In genomic region chr18:49814147-49814499, GRCh38 we compare ENCODE assay signal across 8 cellular contexts. TPM values are rescaled to one million over a fixed set of nuclear protein-coding genes. Genes with fewer than 3 reads are reported as not detected.
DNase-seq lines count a peak whose midpoint lies in the region; ATAC-seq, FAIRE-seq and TF ChIP-seq lines count a peak whose summit lies in the region.

No MANE protein-coding gene starts in this region.

- peaks cover 21% of the 10 kb centered on the region for H3K79me2 ChIP-seq in GM12878 (ENCODE audit: control insufficient read depth, insufficient read depth, low read length)

- no peak for FAIRE-seq in GM12878 (lab: Jason Lieb, UNC)

- TSS peak; percentile 100 for BruUV-seq in GM12878 (replicated peaks; lab: Mats Ljungman, UMichigan)

- ATAC-seq in GM19351 (IDR thresholded peaks at IDR 0.05; ENCODE audit: unreplicated experiment) (peak; percentile 28), HG03565 (IDR thresholded peaks at IDR 0.05; ENCODE audit: unreplicated experiment) (peak; percentile 12), GM12878 (peak; percentile 41)

- peak overlapping the region; percentile 96 for H2AFZ ChIP-seq in GM12878 (ENCODE audit: control insufficient read depth, low read depth, low read length)

- H3K36me3 ChIP-seq in GM12878 (ENCODE audit: control insufficient read depth in 2 of 2, insufficient read depth in 2 of 2, low read length in 1 of 2) = no peaks in the 10 kb centered on the region

- POLR2A ChIA-PET in GM12878 (lab: Charles Lee) = interaction anchor here (0.9 kb wide), 1 partner anchor 8 kb away, joined by 4 read pairs; no protein-coding TSS in a partner anchor

- SMC1A ChIA-PET in GM12878 (lab: Charles Lee; ENCODE audit: uncharacterized antibody, unreplicated experiment) = interaction anchor here (0.7 kb wide), 1 partner anchor 146 kb away, joined by 3 read pairs; no protein-coding TSS in a partner anchor

- intact Hi-C loops in GM12878 (cut with micrococcal nuclease; ENCODE audit: unreplicated experiment) = no loop called here

- no peaks in the 10 kb centered on the region for H4K20me1 ChIP-seq in GM12878 (ENCODE audit: control insufficient read depth, insufficient read depth)

- in situ Hi-C loops in GM12878 (cut with MboI) = no loop called here

- TF ChIP-seq RAD21 in GM12878 (IDR thresholded peaks at IDR 0.05; ENCODE audit: insufficient read depth, low read depth, low read length) = no peak

- H3K9ac ChIP-seq in GM12878 (ENCODE audit: control insufficient read depth, insufficient read depth, low read length) = peak overlapping the region; percentile 77

- TF ChIP-seq POLR2A in GM12878 (IDR thresholded peaks at IDR 0.05; ENCODE audit: low read depth, low read length) = no peak

- TF ChIP-seq EP300 in GM12878 (IDR thresholded peaks at IDR 0.05; ENCODE audit: borderline replicate concordance in 1 of 2, control insufficient read depth in 1 of 2, low read depth in 2 of 2, low read length in 2 of 2) = no peak

- peaks cover 3% of the 10 kb centered on the region; the same call in 2 of the 3 replicates for H3K9me3 ChIP-seq in GM12878 (replicated peaks; ENCODE audit: control insufficient read depth, insufficient read depth, low read length)

- RAD21 ChIA-PET in GM12878 (lab: Charles Lee; ENCODE audit: unreplicated experiment) = interaction anchor here (0.6 to 1.0 kb wide), 2 partner anchors 26 to 46 kb away, joined by 3 to 4 read pairs; no protein-coding TSS in a partner anchor

- under 1% methylated on average over 24 of the region's 24 CpGs for WGBS in GM12878 (ENCODE audit: insufficient coverage, insufficient replicate concordance, low lambda C conversion rate, missing lambda C conversion rate)

- H3K27me3 ChIP-seq in GM12878 (replicated peaks in 1 of 2; ENCODE audit: control insufficient read depth in 2 of 2, insufficient read depth in 2 of 2, low read length in 1 of 2) = no peaks in the 10 kb centered on the region

- peaks cover under 1% of the 10 kb centered on the region for H3K4me1 ChIP-seq in GM12878 (ENCODE audit: control insufficient read depth, insufficient read depth, low read length)

- CTCF ChIA-PET in GM12878 (lab: Yijun Ruan, JAX) = no interaction called here

- TF ChIP-seq CTCF in GM12878 (IDR thresholded peaks at IDR 0.05 in 2 of 3, conservative IDR thresholded peaks at IDR 0.05 in 1 of 3; ENCODE audit: control insufficient read depth in 2 of 3, extremely low read depth in 1 of 3, insufficient read depth in 1 of 3, low read depth in 3 of 3, low read length in 3 of 3) = no peak

- DNase-seq in CD1c-positive myeloid dendritic cell (ENCODE audit: extremely low spot score) = peak; percentile 54
- peak; percentile 52 for DNase-seq in SHP77 treated with DMSO at 0.1 percent for 48 hours (lab: John Stamatoyannopoulos, UW)
- no peak for DNase-seq in GM12878 (ENCODE audit: low read depth, low spot score)
- peak; percentile 37 for DNase-seq in iPS-NIHi7 (ENCODE audit: extremely low spot score)
- peak; percentile 42 for DNase-seq in stimulated activated CD4-positive, alpha-beta T cell treated with anti-CD3 and anti-CD28 coated beads, Interleukin-12 subunit alpha, Interleukin-12 subunit beta, amount 100 ng/mL, for 4 hours
- no peak for DNase-seq in mesenteric fat pad (ENCODE audit: low spot score)

- H3K4me3 ChIP-seq in GM12878 = peak overlapping the region; percentile 95

- H3K27ac ChIP-seq in GM12878 (ENCODE audit: control insufficient read depth, insufficient read depth) = peak overlapping the region; percentile 94

- H3K4me2 ChIP-seq in GM12878 (ENCODE audit: control insufficient read depth, insufficient read depth) = peak overlapping the region; percentile 26

TF ChIP-seq in GM12878, 131 proteins besides CTCF, POLR2A, EP300 and RAD21:
- TF ChIP-seq CREB1 (IDR thresholded peaks at IDR 0.05; ENCODE audit: low read depth) (0 out of 2 replicates have a peak, but pooled peaks have one; percentile 32), ELK1 (IDR thresholded peaks at IDR 0.05; ENCODE audit: low read depth, low read length) (0 out of 2 replicates have a peak, but pooled peaks have one; percentile 3), SREBF2 (IDR thresholded peaks at IDR 0.05; ENCODE audit: low read length) (no peak), SRF (IDR thresholded peaks at IDR 0.05; ENCODE audit: low read depth in 2 of 2, low read length in 2 of 2) (peak in 1 of 2 experiments; percentile 55; a peak in 1 of 4 replicates)

RNA-seq across cellular contexts. Expression of gene ACAA2, which starts 0.8 kb away (rescaled TPM):
- total RNA-seq in GM12878 (2013; cell fraction: nucleolus; rRNA removed) = 24.3 and 26.2 TPM in 2 replicates
- 50.1 and 59.7 TPM in 2 replicates for total RNA-seq in GM12878 (2014; rRNA removed)
- total RNA-seq in GM12878 (2014; rRNA removed; fragmentation: Illumina TruSeq; extraction: Trizol) = 59.1 and 60.6 TPM in 2 replicates
- 60.9 and 63.1 TPM in 2 replicates for total RNA-seq in GM12878 (2021)
- polyA plus RNA-seq in GM12878 (2011; ENCODE audit: low read depth) = 68.6 TPM
- 48.9 and 68.3 TPM in 2 replicates for polyA plus RNA-seq in GM12878 (2011; rRNA removed)
- polyA plus RNA-seq in GM12878 (2011; cell fraction: cytosol; rRNA removed) = 39.0 and 54.5 TPM in 2 replicates
- 28.0 and 35.2 TPM in 2 replicates for polyA plus RNA-seq in GM12878 (2011; cell fraction: nucleus; rRNA removed)
- polyA plus RNA-seq in GM12878 (2012) = 58.5 and 63.9 TPM in 2 replicates
- polyA plus RNA-seq in GM12878 (2014; fragmentation: Illumina TruSeq; extraction: Trizol) = 66.0 and 80.4 TPM in 2 replicates
- polyA plus RNA-seq in GM12878 (2014; fragmentation: Nextera tagmentation; extraction: Ambion mirVana) = 10 to 100 TPM; 86.3 to 97.3 TPM
- polyA plus RNA-seq in GM12878 (2014; rRNA removed) = 36.1 and 43.1 TPM in 2 replicates
- polyA plus RNA-seq in GM12878 (2016; fragmentation: Nextera tagmentation; extraction: Ambion mirVana) = 100 to 1,000 TPM; 130 to 134 TPM
- polyA minus RNA-seq in GM12878 (2011; rRNA and poly(A)+ RNA removed) = 35.9 and 36.5 TPM in 2 replicates
- 12.4 TPM in 2 replicates for polyA minus RNA-seq in GM12878 (2011; cell fraction: cytosol; rRNA and poly(A)+ RNA removed)
- polyA minus RNA-seq in GM12878 (2011; cell fraction: nucleus; rRNA and poly(A)+ RNA removed) = 5.8 and 9.9 TPM in 2 replicates
- 178 TPM for total RNA-seq in mesenteric fat pad

Comparison
In these comparisons a context has a peak if more than half of its experiments do, and no peak if none do; other contexts are left out.
1. DNase-seq: peak in CD1c-positive myeloid dendritic cell (single experiment), SHP77 treated with DMSO at 0.1 percent for 48 hours (single experiment), iPS-NIHi7 (single experiment) and stimulated activated CD4-positive, alpha-beta T cell treated with anti-CD3 and anti-CD28 coated beads, Interleukin-12 subunit alpha, Interleukin-12 subunit beta, amount 100 ng/mL, for 4 hours (single experiment); none in GM12878 (single experiment) and mesenteric fat pad (single experiment).
2. Peak in every context shown above with its lines, with median percentiles within 50 percentile points of each other: ATAC-seq.